ENCODE assay signal across 8 cellular contexts in genomic region chr10:95561200-95562177, GRCh38. TPM values are rescaled to one million over a fixed set of nuclear protein-coding genes. Genes with fewer than 3 reads are reported as not detected.
DNase-seq lines count a peak whose midpoint lies in the region; ATAC-seq and TF ChIP-seq lines count a peak whose summit lies in the region.

SORBS1 (minus strand) TSS chr10:95561371; CDS start chr10:95441135, 120,236 bp downstream.

- peak within 1 kb of the TSS; percentile 96 for H3K4me2 ChIP-seq in BLaER1

- H3K27ac ChIP-seq in BLaER1 (peak within 1 kb of the TSS; percentile 44; the same call in 1 of the 2 replicates), left lung (peak within 1 kb of the TSS; percentile 76 to 86)

- intact Hi-C loops in left lung (cut with DNase I): no loop called here

- H3K9ac ChIP-seq in BLaER1: peak within 1 kb of the TSS; percentile 77

- H3K9me3 ChIP-seq in BLaER1 (no peaks in the 10 kb centered on the region), left lung (no peaks in the 10 kb centered on the region)

- TF ChIP-seq CTCF in left lung (IDR thresholded peaks at IDR 0.05): no peak

- peak; percentile 96 for DNase-seq in NCI-H69 (lab: John Stamatoyannopoulos, UW)
- peak; percentile 46 to 68 for DNase-seq in activated CD4-positive, alpha-beta T cell treated with anti-CD3 and anti-CD28 coated beads, Interleukin-2, amount 50 U/mL, for 24 hours (ENCODE audit: low read depth in 1 of 2, low spot score in 1 of 2)
- peak; percentile 90 for DNase-seq in dedifferentiated amniotic fluid mesenchymal stem cell (ENCODE audit: extremely low spot score)
- DNase-seq in left lung: peak; percentile 96 to 98
- peak; percentile 85 to 88 for DNase-seq in stimulated activated CD4-positive, alpha-beta T cell treated with anti-CD3 and anti-CD28 coated beads, Interleukin-2, amount 100 ng/mL, for 24 hours

- peaks cover 12% of the 10 kb centered on the region for H4K20me1 ChIP-seq in BLaER1

- ATAC-seq in GM19395 (IDR thresholded peaks at IDR 0.05; ENCODE audit: unreplicated experiment) (peak; percentile 100), HG03521 (IDR thresholded peaks at IDR 0.05; ENCODE audit: unreplicated experiment) (peak; percentile 99), left lung (peak; percentile 99)

- H3K36me3 ChIP-seq in BLaER1 (no peaks in the 10 kb centered on the region), left lung (no peaks in the 10 kb centered on the region)

- H3K4me3 ChIP-seq in BLaER1 (peak within 1 kb of the TSS; percentile 79), left lung (peak within 1 kb of the TSS; percentile 77 to 78)

- peaks cover 23% of the 10 kb centered on the region for H3K27me3 ChIP-seq in BLaER1
- H3K27me3 ChIP-seq in left lung: peaks cover 0 to 17% of the 10 kb centered on the region in 2 donors

- H3K4me1 ChIP-seq in BLaER1 (peaks cover 31% of the 10 kb centered on the region), left lung (peaks cover 0 to 26% of the 10 kb centered on the region in 2 donors)

RNA-seq across cellular contexts. Expression of gene SORBS1, which starts in this region (rescaled TPM):
- 10 to 100 TPM; 44.0 to 52.7 TPM for total RNA-seq in left lung

Comparison
In these comparisons a context has a peak if more than half of its experiments do, and no peak if none do; other contexts are left out.
1. Peak in every context shown above with its lines: DNase-seq, ATAC-seq, H3K4me3 ChIP-seq and H3K27ac ChIP-seq.